9 cellular contexts compared by ENCODE assay signal in genomic region chr5:31664566-31664965, GRCh38. TPM values are rescaled to one million over a fixed set of nuclear protein-coding genes. Genes with fewer than 3 reads are reported as not detected.
DNase-seq lines count a peak whose midpoint lies in the region; ATAC-seq and TF ChIP-seq lines count a peak whose summit lies in the region.
"Had no signal": no experiment of that assay in that cellular context is flagged by ENCODE, and none has a peak within 500 bp of the region (broad histone marks: within the 10 kb centered on the region; RNA-seq: fewer than 3 reads in every experiment).

No MANE protein-coding gene starts in this region.

- H3K4me3 ChIP-seq in A673 (ENCODE audit: low read depth, low read length, poor library complexity, severe bottlenecking) = no peak overlapping the region
- H3K4me3 ChIP-seq in choroid plexus epithelial cell (ENCODE audit: low read depth, low read length) = no peak overlapping the region
- no peak overlapping the region for H3K4me3 ChIP-seq in colonic mucosa

- peak; percentile 49 for TF ChIP-seq CTCF in A673 (conservative IDR thresholded peaks at IDR 0.05; ENCODE audit: low read depth, low read length)
- TF ChIP-seq CTCF in GM12873 (IDR thresholded peaks at IDR 0.05; ENCODE audit: insufficient read depth, low read depth, low read length, missing control alignments) = peak; percentile 53
- TF ChIP-seq CTCF in choroid plexus epithelial cell (conservative IDR thresholded peaks at IDR 0.05; ENCODE audit: low read depth, low read length) = peak; percentile 3
- no peak for TF ChIP-seq CTCF in colonic mucosa (IDR thresholded peaks at IDR 0.05)

- POLR2A ChIA-PET in A673 (lab: Charles Lee; ENCODE audit: low non-redundant PET) = no interaction called here

- no TSS peak for BruUV-seq in A673 (replicated peaks; lab: Mats Ljungman, UMichigan)

- H3K27me3 ChIP-seq in A673 (replicated peaks; ENCODE audit: insufficient read depth, low read depth, low read length, poor library complexity) = no peaks in the 10 kb centered on the region
- no peaks in the 10 kb centered on the region for H3K27me3 ChIP-seq in colonic mucosa

- H3K4me1 ChIP-seq in A673 (ENCODE audit: insufficient read depth, low read length, poor library complexity, severe bottlenecking) = no peaks in the 10 kb centered on the region
- no peaks in the 10 kb centered on the region for H3K4me1 ChIP-seq in colonic mucosa

- H3K27ac ChIP-seq in A673 (ENCODE audit: low read depth, low read length, poor library complexity, severe bottlenecking) (no peak overlapping the region), colonic mucosa (no peak overlapping the region)

- H3K36me3 ChIP-seq in A673 (ENCODE audit: insufficient read depth, low read length, poor library complexity, severe bottlenecking) = no peaks in the 10 kb centered on the region
- no peaks in the 10 kb centered on the region for H3K36me3 ChIP-seq in colonic mucosa

- H3K9me3 ChIP-seq in A673 (ENCODE audit: low read depth, low read length, poor library complexity, severe bottlenecking) = no peaks in the 10 kb centered on the region
- H3K9me3 ChIP-seq in colonic mucosa = no peaks in the 10 kb centered on the region

- ATAC-seq in HG03045 (IDR thresholded peaks at IDR 0.05; ENCODE audit: unreplicated experiment) = no peak

- no peak overlapping the region for H3K9ac ChIP-seq in colonic mucosa (ENCODE audit: low read depth in 2 of 2, low read length in 2 of 2)

- peak; percentile 51 for DNase-seq in A673 (ENCODE audit: low spot score)
- peak; percentile 18 for DNase-seq in NCI-H226
- DNase-seq in choroid plexus epithelial cell (ENCODE audit: low read depth) = peak; percentile 5
- no peak for DNase-seq in NCI-H1105 (lab: John Stamatoyannopoulos, UW)
- no peak for DNase-seq in colonic mucosa
- DNase-seq in NCI-H2227 (lab: John Stamatoyannopoulos, UW; ENCODE audit: unreplicated experiment) = no peak
- DNase-seq: activated naive CD8-positive, alpha-beta T cell treated with anti-CD3 and anti-CD28 coated beads, Interleukin-2, amount 10 ng/mL, durations not matched to agents 7 days and 5 days had no signal

- intact Hi-C loops in A673 (cut with micrococcal nuclease; ENCODE audit: unreplicated experiment) (no loop called here), colonic mucosa (cut with DNase I) (no loop called here)

- CTCF ChIA-PET in A673 (lab: Charles Lee) = no interaction called here

RNA-seq across cellular contexts. Expression of gene PDZD2, which starts 25.6 kb away (rescaled TPM):
- total RNA-seq in A673 (2021) (2.2 and 2.3 TPM in 2 replicates), colonic mucosa (1 to 10 TPM; 1.8 to 2.3 TPM)

Comparison
In these comparisons a context has a peak if more than half of its experiments do, and no peak if none do; other contexts are left out.
1. DNase-seq: peak in A673 (single experiment), NCI-H226 (single experiment) and choroid plexus epithelial cell (single experiment); none in NCI-H1105 (single experiment), colonic mucosa (single experiment) and NCI-H2227 (single experiment).